ENCODE assay signal across 8 cellular contexts in the genomic region with DNA sequence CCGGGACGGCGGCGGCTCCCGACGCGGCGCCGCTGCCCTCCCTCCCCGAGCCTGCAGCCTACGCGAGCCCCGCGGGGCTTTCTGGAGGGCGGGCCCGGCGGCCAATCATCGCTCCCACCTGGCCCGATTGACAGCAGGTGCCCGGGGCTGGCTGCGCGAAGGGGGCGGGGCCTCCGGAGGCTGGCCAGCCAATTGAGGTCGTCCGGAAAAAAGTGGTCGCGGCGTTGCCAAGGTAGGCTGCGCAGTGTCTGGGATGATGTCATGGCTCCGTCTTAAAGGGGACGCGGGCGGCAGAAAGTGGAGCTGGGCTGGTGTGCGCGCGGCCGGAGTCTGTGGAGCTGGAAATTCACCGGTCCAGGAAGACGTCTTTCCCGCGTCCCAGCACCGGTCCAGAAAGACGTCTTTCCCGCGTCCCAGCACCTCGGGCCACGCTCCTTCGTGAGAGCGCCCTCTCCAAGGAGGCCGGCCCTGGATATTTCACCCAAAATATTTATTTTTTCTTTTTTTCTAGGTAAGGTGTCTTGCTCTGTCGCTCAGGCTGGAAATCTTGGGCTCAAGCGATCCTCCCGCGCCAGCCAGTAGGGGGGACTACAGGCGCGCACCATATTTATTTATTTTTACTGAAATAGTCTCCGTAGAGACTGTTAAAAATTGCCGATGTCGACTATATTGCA. TPM values are rescaled to one million over a fixed set of nuclear protein-coding genes. Genes with fewer than 3 reads are reported as not detected.
DNase-seq lines count a peak whose midpoint lies in the region; ATAC-seq and TF ChIP-seq lines count a peak whose summit lies in the region.

A gene (minus strand): TSS at position 83 of the 674 bp plus-strand sequence. CDS start 154 bp downstream, outside the sequence.

- no peaks in the 10 kb centered on the region for H3K27me3 ChIP-seq in BLaER1 treated with 17β-estradiol and CSF1 and Interleukin-3, amounts not matched to agents 10 nM and 100 nM
- H3K27me3 ChIP-seq in colonic mucosa, result no peaks in the 10 kb centered on the region

- H4K20me1 ChIP-seq in BLaER1 treated with 17β-estradiol and CSF1 and Interleukin-3, amounts not matched to agents 10 nM and 100 nM, result peaks cover 0 to 38% (median 26%) of the 10 kb centered on the region in 11 experiments; a peak in 14 of 22 replicates

- peaks cover 7 to 28% (median 20%) of the 10 kb centered on the region in 11 experiments; a peak in 21 of 22 replicates for H3K36me3 ChIP-seq in BLaER1 treated with 17β-estradiol and CSF1 and Interleukin-3, amounts not matched to agents 10 nM and 100 nM
- H3K36me3 ChIP-seq in colonic mucosa, result no peaks in the 10 kb centered on the region

- H3K4me1 ChIP-seq in BLaER1 treated with 17β-estradiol and CSF1 and Interleukin-3, amounts not matched to agents 10 nM and 100 nM, result peaks cover 30 to 42% (median 37%) of the 10 kb centered on the region in 10 experiments
- peaks cover 8% of the 10 kb centered on the region for H3K4me1 ChIP-seq in colonic mucosa

- peak within 1 kb of the TSS; percentile 90 to 99 (median 97) for H3K4me2 ChIP-seq in BLaER1 treated with 17β-estradiol and CSF1 and Interleukin-3, amounts not matched to agents 10 nM and 100 nM

- peak; percentile 93 for ATAC-seq in GM19324 (IDR thresholded peaks at IDR 0.05; ENCODE audit: low FRiP score, unreplicated experiment)
- ATAC-seq in HG03469 (IDR thresholded peaks at IDR 0.05; ENCODE audit: unreplicated experiment), result peak; percentile 87

- DNase-seq in NCI-H526 (lab: John Stamatoyannopoulos, UW) (peak; percentile 97 to 99), colonic mucosa (peak; percentile 98), kidney tubule cell (ENCODE audit: low spot score) (peak; percentile 99)
- peak; percentile 98 for DNase-seq in activated CD4-positive, alpha-beta T cell treated with anti-CD3 and anti-CD28 coated beads for 48 hours
- peak; percentile 86 to 97 (median 96) for DNase-seq in stimulated activated CD4-positive, alpha-beta T cell treated with anti-CD3 and anti-CD28 coated beads, Interleukin-1b, Interleukin-23, amount 100 ng/mL, for 24 hours (ENCODE audit: low read depth in 4 of 4, low spot score in 1 of 4)

- H3K4me3 ChIP-seq in BLaER1 treated with 17β-estradiol and CSF1 and Interleukin-3, amounts not matched to agents 10 nM and 100 nM, result peak within 1 kb of the TSS; percentile 77 to 95 (median 88)
- H3K4me3 ChIP-seq in colonic mucosa, result peak within 1 kb of the TSS; percentile 71

- H3K9ac ChIP-seq in BLaER1 treated with 17β-estradiol and CSF1 and Interleukin-3, amounts not matched to agents 10 nM and 100 nM, result peak within 1 kb of the TSS; percentile 91 to 98 (median 94)
- H3K9ac ChIP-seq in colonic mucosa (ENCODE audit: low read depth in 2 of 2, low read length in 2 of 2), result peak within 1 kb of the TSS; percentile 94 to 98

- H3K9me3 ChIP-seq in BLaER1 treated with 17β-estradiol and CSF1 and Interleukin-3, amounts not matched to agents 10 nM and 100 nM (replicated peaks in 1 of 11), result no peaks in the 10 kb centered on the region
- no peaks in the 10 kb centered on the region for H3K9me3 ChIP-seq in colonic mucosa

- intact Hi-C loops in colonic mucosa (cut with DNase I), result loop anchor here (2.0 kb wide), 1 partner anchor 19 kb away; no protein-coding TSS in a partner anchor

- TF ChIP-seq CTCF in colonic mucosa (IDR thresholded peaks at IDR 0.05), result no peak

- H3K27ac ChIP-seq in BLaER1 treated with 17β-estradiol and CSF1 and Interleukin-3, amounts not matched to agents 10 nM and 100 nM, result peak within 1 kb of the TSS; percentile 84 to 96 (median 94)
- peak within 1 kb of the TSS; percentile 100 for H3K27ac ChIP-seq in colonic mucosa

RNA-seq across cellular contexts. Expression of the gene that starts here (rescaled TPM):
- total RNA-seq in colonic mucosa, result 10 to 100 TPM; 71.3 to 82.9 TPM

Comparison
In these comparisons a context has a peak if more than half of its experiments do, and no peak if none do; other contexts are left out.
1. Peak in every context shown above with its lines: DNase-seq, ATAC-seq, H3K4me3 ChIP-seq and H3K27ac ChIP-seq.